Comparison of ENCODE assay signal across 11 cellular contexts in genomic region chr19:46404884-46405658, GRCh38. TPM values are rescaled to one million over a fixed set of nuclear protein-coding genes. Genes with fewer than 3 reads are reported as not detected.
DNase-seq lines count a peak whose midpoint lies in the region; ATAC-seq, FAIRE-seq and TF ChIP-seq lines count a peak whose summit lies in the region.
"Had no signal": no experiment of that assay in that cellular context is flagged by ENCODE, and none has a peak within 500 bp of the region (broad histone marks: within the 10 kb centered on the region; RNA-seq: fewer than 3 reads in every experiment).

No MANE protein-coding gene starts in this region.

- no peak for TF ChIP-seq POLR2A in HepG2 (IDR thresholded peaks at IDR 0.05; ENCODE audit: insufficient read depth in 1 of 2, low read depth in 2 of 2, low read length in 2 of 2)

- 65% methylated on average over 39 of the region's 44 CpGs for WGBS in HepG2 (ENCODE audit: low lambda C conversion rate)

- ATAC-seq in HepG2 = peak; percentile 52

- TF ChIP-seq CTCF in HepG2 (CRISPR knock-in tag; IDR thresholded peaks at IDR 0.05) (peak; percentile 38), type B pancreatic cell (conservative IDR thresholded peaks at IDR 0.05) (peak; percentile 58)

- no peaks in the 10 kb centered on the region for H3K9me3 Mint-ChIP-seq in activated CD4-positive, alpha-beta memory T cell treated with anti-CD3 and anti-CD28 coated beads for 36 hours
- H3K9me3 Mint-ChIP-seq in activated CD4-positive, alpha-beta memory T cell treated with anti-CD3 and anti-CD28 coated beads, Interleukin-2, amount 10 ng/mL, durations not matched to agents 7 days and 5 days = no peaks in the 10 kb centered on the region
- no peaks in the 10 kb centered on the region for H3K9me3 Mint-ChIP-seq in type B pancreatic cell
- no peaks in the 10 kb centered on the region for H3K9me3 Mint-ChIP-seq in CD4-positive, alpha-beta memory T cell
- no peaks in the 10 kb centered on the region for H3K9me3 Mint-ChIP-seq in activated naive CD4-positive, alpha-beta T cell treated with anti-CD3 and anti-CD28 coated beads, Interleukin-2, amount 10 ng/mL, durations not matched to agents 7 days and 5 days

- H4K20me1 ChIP-seq in HepG2 (ENCODE audit: insufficient read depth, low read length) = no peaks in the 10 kb centered on the region

- no peak for TF ChIP-seq EP300 in HepG2 (IDR thresholded peaks at IDR 0.05; ENCODE audit: low read depth in 2 of 2, low read length in 2 of 2)
- no peak for TF ChIP-seq EP300 in HepG2 (CRISPR knock-in tag; IDR thresholded peaks at IDR 0.05; ENCODE audit: borderline replicate concordance)

- H3K36me3 Mint-ChIP-seq in activated CD4-positive, alpha-beta memory T cell treated with anti-CD3 and anti-CD28 coated beads for 36 hours = no peaks in the 10 kb centered on the region
- no peaks in the 10 kb centered on the region for H3K36me3 Mint-ChIP-seq in activated CD4-positive, alpha-beta memory T cell treated with anti-CD3 and anti-CD28 coated beads, Interleukin-2, amount 10 ng/mL, durations not matched to agents 7 days and 5 days (ENCODE audit: low read depth)
- peaks cover under 1% of the 10 kb centered on the region for H3K36me3 Mint-ChIP-seq in type B pancreatic cell
- H3K36me3 Mint-ChIP-seq in CD4-positive, alpha-beta memory T cell = no peaks in the 10 kb centered on the region
- H3K36me3 Mint-ChIP-seq in activated naive CD4-positive, alpha-beta T cell treated with anti-CD3 and anti-CD28 coated beads, Interleukin-2, amount 10 ng/mL, durations not matched to agents 7 days and 5 days = peaks cover 2% of the 10 kb centered on the region

- no peak overlapping the region for H2AFZ ChIP-seq in HepG2 (ENCODE audit: low read length)

- peaks cover 15% of the 10 kb centered on the region for H3K4me1 Mint-ChIP-seq in activated CD4-positive, alpha-beta memory T cell treated with anti-CD3 and anti-CD28 coated beads for 36 hours (ENCODE audit: low read depth)
- H3K4me1 Mint-ChIP-seq in activated CD4-positive, alpha-beta memory T cell treated with anti-CD3 and anti-CD28 coated beads, Interleukin-2, amount 10 ng/mL, durations not matched to agents 7 days and 5 days = peaks cover 11% of the 10 kb centered on the region
- H3K4me1 Mint-ChIP-seq in type B pancreatic cell (ENCODE audit: unreplicated experiment) = peaks cover 35% of the 10 kb centered on the region
- H3K4me1 Mint-ChIP-seq in CD4-positive, alpha-beta memory T cell = peaks cover 14 to 29% (median 19%) of the 10 kb centered on the region in 4 donors
- peaks cover 13% of the 10 kb centered on the region for H3K4me1 Mint-ChIP-seq in activated naive CD4-positive, alpha-beta T cell treated with anti-CD3 and anti-CD28 coated beads, Interleukin-2, amount 10 ng/mL, durations not matched to agents 7 days and 5 days

- intact Hi-C loops in activated CD4-positive, alpha-beta memory T cell treated with anti-CD3 and anti-CD28 coated beads for 36 hours (cut with micrococcal nuclease) = no loop called here
- intact Hi-C loops in HepG2 (cut with micrococcal nuclease; ENCODE audit: unreplicated experiment) = loop anchor here (5.0 kb wide), 1 partner anchor 107 kb away; no protein-coding TSS in a partner anchor
- intact Hi-C loops in CD4-positive, alpha-beta memory T cell (cut with micrococcal nuclease) = loop anchor here (2.0 kb wide), 1 partner anchor 138 kb away; no protein-coding TSS in a partner anchor

- peaks cover 60% of the 10 kb centered on the region for H3K27me3 Mint-ChIP-seq in activated CD4-positive, alpha-beta memory T cell treated with anti-CD3 and anti-CD28 coated beads for 36 hours
- H3K27me3 Mint-ChIP-seq in activated CD4-positive, alpha-beta memory T cell treated with anti-CD3 and anti-CD28 coated beads, Interleukin-2, amount 10 ng/mL, durations not matched to agents 7 days and 5 days = peaks cover 58% of the 10 kb centered on the region
- peaks cover 17% of the 10 kb centered on the region for H3K27me3 Mint-ChIP-seq in type B pancreatic cell
- H3K27me3 Mint-ChIP-seq in CD4-positive, alpha-beta memory T cell = peaks cover 44 to 55% of the 10 kb centered on the region in 2 donors
- peaks cover 93% of the 10 kb centered on the region for H3K27me3 Mint-ChIP-seq in activated naive CD4-positive, alpha-beta T cell treated with anti-CD3 and anti-CD28 coated beads, Interleukin-2, amount 10 ng/mL, durations not matched to agents 7 days and 5 days

- FAIRE-seq in HepG2 (lab: Jason Lieb, UNC) = no peak

- no peaks in the 10 kb centered on the region for H3K9me3 ChIP-seq in HepG2 (ENCODE audit: low read length)
- H3K9me3 ChIP-seq in CD4-positive, alpha-beta memory T cell (ENCODE audit: control insufficient read depth in 1 of 2, low read length in 2 of 2) = no peaks in the 10 kb centered on the region
- H3K9me3 ChIP-seq: gastroesophageal sphincter had no signal

- peak overlapping the region; percentile 86 for H3K27ac ChIP-seq in HepG2 (ENCODE audit: extremely low read length, insufficient read depth, low read length)
- no peak overlapping the region for H3K27ac ChIP-seq in CD4-positive, alpha-beta memory T cell (ENCODE audit: low read depth, low read length)
- H3K27ac ChIP-seq: C4-2B had no signal

- H3K4me3 Mint-ChIP-seq in activated CD4-positive, alpha-beta memory T cell treated with anti-CD3 and anti-CD28 coated beads for 36 hours = no peak overlapping the region
- H3K4me3 Mint-ChIP-seq in activated CD4-positive, alpha-beta memory T cell treated with anti-CD3 and anti-CD28 coated beads, Interleukin-2, amount 10 ng/mL, durations not matched to agents 7 days and 5 days = no peak overlapping the region
- peak overlapping the region; percentile 85 for H3K4me3 Mint-ChIP-seq in type B pancreatic cell
- peak overlapping the region in 4 of 8 donors; percentile 25 to 86 (median 60) for H3K4me3 Mint-ChIP-seq in CD4-positive, alpha-beta memory T cell
- no peak overlapping the region for H3K4me3 Mint-ChIP-seq in activated naive CD4-positive, alpha-beta T cell treated with anti-CD3 and anti-CD28 coated beads, Interleukin-2, amount 10 ng/mL, durations not matched to agents 7 days and 5 days

- TSS peak; percentile 66 for BruUV-seq in HepG2 (replicated peaks; lab: Mats Ljungman, UMichigan)

- POLR2A ChIA-PET in activated CD4-positive, alpha-beta memory T cell treated with anti-CD3 and anti-CD28 coated beads for 36 hours (lab: Charles Lee) = no interaction called here
- POLR2A ChIA-PET in activated CD4-positive, alpha-beta memory T cell treated with anti-CD3 and anti-CD28 coated beads, Interleukin-2, amount 10 ng/mL, durations not matched to agents 7 days and 5 days (lab: Charles Lee) = no interaction called here
- POLR2A ChIA-PET in HepG2 (lab: Yijun Ruan, JAX) = interaction anchor here (0.6 to 1.0 kb wide), 4 partner anchors 8 to 50 kb away, joined by 3 to 5 read pairs (median 4); partner anchors contain the start of gene CCDC8
- POLR2A ChIA-PET in CD4-positive, alpha-beta memory T cell (lab: Charles Lee; ENCODE audit: partially characterized antibody) = no interaction called here

- DNase-seq in activated CD4-positive, alpha-beta memory T cell treated with anti-CD3 and anti-CD28 coated beads for 36 hours = peak; percentile 30
- no peak for DNase-seq in activated CD4-positive, alpha-beta memory T cell treated with anti-CD3 and anti-CD28 coated beads, Interleukin-2, amount 10 ng/mL, durations not matched to agents 7 days and 5 days
- DNase-seq in cerebellar cortex (ENCODE audit: low spot score) (peak; percentile 70), HepG2 (ENCODE audit: low spot score) (peak; percentile 56), type B pancreatic cell (ENCODE audit: extremely low spot score, unreplicated experiment) (no peak), D341Med (ENCODE audit: low spot score) (no peak)
- DNase-seq in CD4-positive, alpha-beta memory T cell = no peak
- DNase-seq in activated naive CD4-positive, alpha-beta T cell treated with anti-CD3 and anti-CD28 coated beads, Interleukin-2, amount 10 ng/mL, durations not matched to agents 7 days and 5 days = no peak
- DNase-seq: activated CD4-positive, alpha-beta T cell treated with anti-CD3 and anti-CD28 coated beads for 4 hours had no signal

- H3K27me3 ChIP-seq in HepG2 (ENCODE audit: control insufficient read depth in 1 of 2, insufficient read depth in 2 of 2, low read length in 2 of 2) = no peaks in the 10 kb centered on the region
- peaks cover 32% of the 10 kb centered on the region for H3K27me3 ChIP-seq in CD4-positive, alpha-beta memory T cell (ENCODE audit: insufficient read depth, low read length)

- H3K36me3 ChIP-seq in HepG2 (replicated peaks in 1 of 2; ENCODE audit: control insufficient read depth in 1 of 2, insufficient read depth in 2 of 2, low read length in 2 of 2) = no peaks in the 10 kb centered on the region
- H3K36me3 ChIP-seq in CD4-positive, alpha-beta memory T cell (ENCODE audit: insufficient read depth, low read length) = no peaks in the 10 kb centered on the region
- H3K36me3 ChIP-seq: gastroesophageal sphincter had no signal

- H3K79me2 ChIP-seq in HepG2 (ENCODE audit: insufficient read depth, low read length) = no peaks in the 10 kb centered on the region

- in situ Hi-C loops in HepG2 (cut with HindIII; ENCODE audit: extremely low pct_ligation_motif_present, low pct_unique_long_range_greater_than_20kb) = loop anchor here (5.0 kb wide), 1 partner anchor 82 kb away; no protein-coding TSS in a partner anchor

- H3K4me3 ChIP-seq in HepG2 (replicated peaks in 1 of 3; ENCODE audit: insufficient read depth in 1 of 3, low read depth in 2 of 3, low read length in 3 of 3) = peak overlapping the region; percentile 62 to 85 (median 76); a peak in 5 of 6 replicates
- no peak overlapping the region for H3K4me3 ChIP-seq in CD4-positive, alpha-beta memory T cell (ENCODE audit: low read length in 2 of 2)

- no peak for TF ChIP-seq RAD21 in HepG2 (CRISPR knock-in tag; IDR thresholded peaks at IDR 0.05)

- H3K4me2 ChIP-seq in HepG2 (ENCODE audit: low read depth, low read length) = peak overlapping the region; percentile 92

- peaks cover 42% of the 10 kb centered on the region for H3K4me1 ChIP-seq in HepG2 (ENCODE audit: insufficient read depth, low read length)
- H3K4me1 ChIP-seq in CD4-positive, alpha-beta memory T cell (ENCODE audit: insufficient read depth, low read length) = peaks cover 15% of the 10 kb centered on the region

- no peak overlapping the region for H3K27ac Mint-ChIP-seq in activated CD4-positive, alpha-beta memory T cell treated with anti-CD3 and anti-CD28 coated beads for 36 hours
- H3K27ac Mint-ChIP-seq in activated CD4-positive, alpha-beta memory T cell treated with anti-CD3 and anti-CD28 coated beads, Interleukin-2, amount 10 ng/mL, durations not matched to agents 7 days and 5 days = no peak overlapping the region
- peak overlapping the region; percentile 83 for H3K27ac Mint-ChIP-seq in type B pancreatic cell
- no peak overlapping the region for H3K27ac Mint-ChIP-seq in CD4-positive, alpha-beta memory T cell
- no peak overlapping the region for H3K27ac Mint-ChIP-seq in activated naive CD4-positive, alpha-beta T cell treated with anti-CD3 and anti-CD28 coated beads, Interleukin-2, amount 10 ng/mL, durations not matched to agents 7 days and 5 days

- peak overlapping the region; percentile 75 for H3K9ac ChIP-seq in HepG2 (ENCODE audit: insufficient read depth, low read depth, low read length)

- CTCF ChIA-PET in activated CD4-positive, alpha-beta memory T cell treated with anti-CD3 and anti-CD28 coated beads for 36 hours (lab: Charles Lee) = interaction anchor here (1.0 to 5.8 kb wide), 7 partner anchors 8 to 377 kb away, joined by 3 to 59 read pairs (median 3); no protein-coding TSS in a partner anchor
- CTCF ChIA-PET in activated CD4-positive, alpha-beta memory T cell treated with anti-CD3 and anti-CD28 coated beads, Interleukin-2, amount 10 ng/mL, durations not matched to agents 7 days and 5 days (lab: Charles Lee) = interaction anchor here (0.8 to 1.8 kb wide), 3 partner anchors 9 to 136 kb away, joined by 3 to 6 read pairs (median 3); no protein-coding TSS in a partner anchor
- CTCF ChIA-PET in HepG2 (lab: Yijun Ruan, JAX; ENCODE audit: low intra/inter-chr PET ratio, low total read pairs) = interaction anchor here (2.2 to 9.2 kb wide), 2 partner anchors 9 to 83 kb away, joined by 13 to 76 read pairs; no protein-coding TSS in a partner anchor
- CTCF ChIA-PET in CD4-positive, alpha-beta memory T cell (lab: Charles Lee; ENCODE audit: partially characterized antibody) = interaction anchor here (1.1 to 1.5 kb wide), 2 partner anchors 9 to 20 kb away, joined by 3 to 4 read pairs; no protein-coding TSS in a partner anchor
- CTCF ChIA-PET in activated naive CD4-positive, alpha-beta T cell treated with anti-CD3 and anti-CD28 coated beads, Interleukin-2, amount 10 ng/mL, durations not matched to agents 7 days and 5 days (lab: Charles Lee) = interaction anchor here (0.9 to 5.0 kb wide), 3 partner anchors 9 to 106 kb away, joined by 3 to 30 read pairs (median 5); no protein-coding TSS in a partner anchor

RNA-seq across cellular contexts. Expression of gene CCDC8, which starts 8.3 kb away (rescaled TPM):
- total RNA-seq in activated CD4-positive, alpha-beta memory T cell treated with anti-CD3 and anti-CD28 coated beads for 36 hours = not detected
- not detected for total RNA-seq in activated CD4-positive, alpha-beta memory T cell treated with anti-CD3 and anti-CD28 coated beads, Interleukin-2, amount 10 ng/mL, durations not matched to agents 7 days and 5 days
- total RNA-seq in HepG2 (2016; rRNA removed; fragmentation: Illumina TruSeq; extraction: Trizol) (0.04 TPM in 1 of 2 replicates, not detected in the other), type B pancreatic cell (ENCODE audit: low replicate concordance) (22.1 and 29.3 TPM in 2 replicates)
- not detected in 2 replicates for total RNA-seq in HepG2 (2016; cell fraction: cytosol; rRNA removed; fragmentation: Illumina TruSeq; extraction: Trizol; ENCODE audit: low read depth)
- total RNA-seq in HepG2 (2016; cell fraction: insoluble cytoplasmic fraction; rRNA removed; fragmentation: Illumina TruSeq; extraction: Trizol) = 0.06 TPM in 1 of 2 replicates, not detected in the other
- not detected in 2 replicates for total RNA-seq in HepG2 (2016; cell fraction: membrane; rRNA removed; fragmentation: Illumina TruSeq; extraction: Trizol)
- total RNA-seq in HepG2 (2016; cell fraction: nucleus; rRNA removed; fragmentation: Illumina TruSeq; extraction: Trizol) = not detected in 2 replicates
- polyA plus RNA-seq in HepG2 (2011; rRNA removed) = not detected in 2 replicates
- polyA plus RNA-seq in HepG2 (2011; cell fraction: cytosol; rRNA removed) = not detected in 2 replicates
- polyA plus RNA-seq in HepG2 (2011; cell fraction: nucleus; rRNA removed) = not detected in 2 replicates
- not detected in 2 replicates for polyA plus RNA-seq in HepG2 (2012)
- polyA plus RNA-seq in HepG2 (2016; cell fraction: cytosol; fragmentation: Illumina TruSeq; extraction: Trizol; ENCODE audit: low read depth) = not detected in 2 replicates
- polyA plus RNA-seq in HepG2 (2016; cell fraction: insoluble cytoplasmic fraction; fragmentation: Illumina TruSeq; extraction: Trizol; ENCODE audit: low read depth) = not detected in 2 replicates
- not detected in 2 replicates for polyA plus RNA-seq in HepG2 (2016; cell fraction: membrane; fragmentation: Illumina TruSeq; extraction: Trizol; ENCODE audit: low read depth)
- not detected in 2 replicates for polyA plus RNA-seq in HepG2 (2016; cell fraction: nucleus; fragmentation: Illumina TruSeq; extraction: Trizol; ENCODE audit: insufficient read depth, low read depth)
- polyA minus RNA-seq in HepG2 (2011; rRNA and poly(A)+ RNA removed; ENCODE audit: low replicate concordance) = not detected in 2 replicates
- polyA minus RNA-seq in HepG2 (2011; cell fraction: cytosol; rRNA and poly(A)+ RNA removed) = not detected in 2 replicates
- polyA minus RNA-seq in HepG2 (2011; cell fraction: nucleus; rRNA and poly(A)+ RNA removed) = not detected in 2 replicates
- total RNA-seq in CD4-positive, alpha-beta memory T cell = not detected
- not detected for polyA plus RNA-seq in CD4-positive, alpha-beta memory T cell

RNA-seq across cellular contexts. Expression of gene PNMA8C, which starts 23.7 kb away (rescaled TPM):
- total RNA-seq in activated CD4-positive, alpha-beta memory T cell treated with anti-CD3 and anti-CD28 coated beads for 36 hours = not detected
- not detected for total RNA-seq in activated CD4-positive, alpha-beta memory T cell treated with anti-CD3 and anti-CD28 coated beads, Interleukin-2, amount 10 ng/mL, durations not matched to agents 7 days and 5 days
- total RNA-seq in HepG2 (2016; rRNA removed; fragmentation: Illumina TruSeq; extraction: Trizol) (not detected in 2 replicates), type B pancreatic cell (ENCODE audit: low replicate concordance) (0.10 and 2.0 TPM in 2 replicates)
- not detected in 2 replicates for total RNA-seq in HepG2 (2016; cell fraction: cytosol; rRNA removed; fragmentation: Illumina TruSeq; extraction: Trizol; ENCODE audit: low read depth)
- total RNA-seq in HepG2 (2016; cell fraction: insoluble cytoplasmic fraction; rRNA removed; fragmentation: Illumina TruSeq; extraction: Trizol) = not detected in 2 replicates
- not detected in 2 replicates for total RNA-seq in HepG2 (2016; cell fraction: membrane; rRNA removed; fragmentation: Illumina TruSeq; extraction: Trizol)
- not detected in 2 replicates for total RNA-seq in HepG2 (2016; cell fraction: nucleus; rRNA removed; fragmentation: Illumina TruSeq; extraction: Trizol)
- not detected in 2 replicates for polyA plus RNA-seq in HepG2 (2011; rRNA removed)
- not detected in 2 replicates for polyA plus RNA-seq in HepG2 (2011; cell fraction: cytosol; rRNA removed)
- polyA plus RNA-seq in HepG2 (2011; cell fraction: nucleus; rRNA removed) = not detected in 2 replicates
- polyA plus RNA-seq in HepG2 (2012) = not detected in 2 replicates
- not detected in 2 replicates for polyA plus RNA-seq in HepG2 (2016; cell fraction: cytosol; fragmentation: Illumina TruSeq; extraction: Trizol; ENCODE audit: low read depth)
- not detected in 2 replicates for polyA plus RNA-seq in HepG2 (2016; cell fraction: insoluble cytoplasmic fraction; fragmentation: Illumina TruSeq; extraction: Trizol; ENCODE audit: low read depth)
- not detected in 2 replicates for polyA plus RNA-seq in HepG2 (2016; cell fraction: membrane; fragmentation: Illumina TruSeq; extraction: Trizol; ENCODE audit: low read depth)
- polyA plus RNA-seq in HepG2 (2016; cell fraction: nucleus; fragmentation: Illumina TruSeq; extraction: Trizol; ENCODE audit: insufficient read depth, low read depth) = not detected in 2 replicates
- 0.02 TPM in 1 of 2 replicates, not detected in the other for polyA minus RNA-seq in HepG2 (2011; rRNA and poly(A)+ RNA removed; ENCODE audit: low replicate concordance)
- not detected in 2 replicates for polyA minus RNA-seq in HepG2 (2011; cell fraction: cytosol; rRNA and poly(A)+ RNA removed)
- not detected in 2 replicates for polyA minus RNA-seq in HepG2 (2011; cell fraction: nucleus; rRNA and poly(A)+ RNA removed)
- total RNA-seq in CD4-positive, alpha-beta memory T cell = not detected
- not detected for polyA plus RNA-seq in CD4-positive, alpha-beta memory T cell

RNA-seq across cellular contexts. Expression of gene PPP5C, which starts 58.2 kb away (rescaled TPM):
- 10 to 100 TPM; 76.9 to 82.5 TPM for total RNA-seq in activated CD4-positive, alpha-beta memory T cell treated with anti-CD3 and anti-CD28 coated beads for 36 hours
- 10 to 100 TPM; 84.6 to 85.1 TPM for total RNA-seq in activated CD4-positive, alpha-beta memory T cell treated with anti-CD3 and anti-CD28 coated beads, Interleukin-2, amount 10 ng/mL, durations not matched to agents 7 days and 5 days
- total RNA-seq in HepG2 (2016; rRNA removed; fragmentation: Illumina TruSeq; extraction: Trizol) (38.2 and 41.6 TPM in 2 replicates), type B pancreatic cell (ENCODE audit: low replicate concordance) (68.3 and 99.5 TPM in 2 replicates)
- total RNA-seq in HepG2 (2016; cell fraction: cytosol; rRNA removed; fragmentation: Illumina TruSeq; extraction: Trizol; ENCODE audit: low read depth) = 6.6 and 9.3 TPM in 2 replicates
- 33.6 and 40.9 TPM in 2 replicates for total RNA-seq in HepG2 (2016; cell fraction: insoluble cytoplasmic fraction; rRNA removed; fragmentation: Illumina TruSeq; extraction: Trizol)
- 12.2 and 12.3 TPM in 2 replicates for total RNA-seq in HepG2 (2016; cell fraction: membrane; rRNA removed; fragmentation: Illumina TruSeq; extraction: Trizol)
- total RNA-seq in HepG2 (2016; cell fraction: nucleus; rRNA removed; fragmentation: Illumina TruSeq; extraction: Trizol) = 31.3 and 44.2 TPM in 2 replicates
- 67.9 and 68.5 TPM in 2 replicates for polyA plus RNA-seq in HepG2 (2011; rRNA removed)
- polyA plus RNA-seq in HepG2 (2011; cell fraction: cytosol; rRNA removed) = 52.3 and 70.1 TPM in 2 replicates
- polyA plus RNA-seq in HepG2 (2011; cell fraction: nucleus; rRNA removed) = 118 and 133 TPM in 2 replicates
- polyA plus RNA-seq in HepG2 (2012) = 33.2 and 36.7 TPM in 2 replicates
- 3.4 and 4.4 TPM in 2 replicates for polyA plus RNA-seq in HepG2 (2016; cell fraction: cytosol; fragmentation: Illumina TruSeq; extraction: Trizol; ENCODE audit: low read depth)
- 45.7 and 54.9 TPM in 2 replicates for polyA plus RNA-seq in HepG2 (2016; cell fraction: insoluble cytoplasmic fraction; fragmentation: Illumina TruSeq; extraction: Trizol; ENCODE audit: low read depth)
- 6.8 and 8.2 TPM in 2 replicates for polyA plus RNA-seq in HepG2 (2016; cell fraction: membrane; fragmentation: Illumina TruSeq; extraction: Trizol; ENCODE audit: low read depth)
- 82.9 and 89.8 TPM in 2 replicates for polyA plus RNA-seq in HepG2 (2016; cell fraction: nucleus; fragmentation: Illumina TruSeq; extraction: Trizol; ENCODE audit: insufficient read depth, low read depth)
- 92.2 and 144 TPM in 2 replicates for polyA minus RNA-seq in HepG2 (2011; rRNA and poly(A)+ RNA removed; ENCODE audit: low replicate concordance)
- 26.7 and 26.9 TPM in 2 replicates for polyA minus RNA-seq in HepG2 (2011; cell fraction: cytosol; rRNA and poly(A)+ RNA removed)
- 63.0 and 66.9 TPM in 2 replicates for polyA minus RNA-seq in HepG2 (2011; cell fraction: nucleus; rRNA and poly(A)+ RNA removed)
- total RNA-seq in CD4-positive, alpha-beta memory T cell = 10 to 100 TPM; 36.9 to 38.5 TPM
- 10 to 100 TPM; 16.3 to 30.8 TPM for polyA plus RNA-seq in CD4-positive, alpha-beta memory T cell

Comparison
In these comparisons a context has a peak if more than half of its experiments do, and no peak if none do; other contexts are left out.
1. DNase-seq: peak in activated CD4-positive, alpha-beta memory T cell treated with anti-CD3 and anti-CD28 coated beads for 36 hours (single experiment), cerebellar cortex (single experiment) and HepG2 (single experiment); none in activated CD4-positive, alpha-beta memory T cell treated with anti-CD3 and anti-CD28 coated beads, Interleukin-2, amount 10 ng/mL, durations not matched to agents 7 days and 5 days (single experiment), type B pancreatic cell (single experiment), D341Med (single experiment), CD4-positive, alpha-beta memory T cell (0 of 5) and activated naive CD4-positive, alpha-beta T cell treated with anti-CD3 and anti-CD28 coated beads, Interleukin-2, amount 10 ng/mL, durations not matched to agents 7 days and 5 days (single experiment).
2. H3K4me3 ChIP-seq: peak in HepG2 (3 of 3); none in CD4-positive, alpha-beta memory T cell (0 of 2).
3. RNA of gene CCDC8, which starts 8.3 kb away (total RNA-seq): 22.1 to 29.3 TPM in type B pancreatic cell; 0.04 to 0.06 TPM in HepG2, not detected in activated CD4-positive, alpha-beta memory T cell treated with anti-CD3 and anti-CD28 coated beads for 36 hours, not detected in activated CD4-positive, alpha-beta memory T cell treated with anti-CD3 and anti-CD28 coated beads, Interleukin-2, amount 10 ng/mL, durations not matched to agents 7 days and 5 days and not detected in CD4-positive, alpha-beta memory T cell; every median in the first group is over 10 times any median in the second.